In genomic region chr2:175755169-175755568, GRCh38 we compare ENCODE assay signal across 24 cellular contexts.
"Had no signal": no experiment of that assay in that cellular context is flagged by ENCODE, and none has a peak within 500 bp of the region (broad histone marks: within the 10 kb centered on the region; RNA-seq: fewer than 3 reads in every experiment).

No MANE protein-coding gene starts in this region.

- ATAC-seq: activated CD8-positive, alpha-beta memory T cell treated with anti-CD3 and anti-CD28 coated beads, Interleukin-2, amount 10 ng/mL, durations not matched to agents 7 days and 5 days; Panc1 had no signal

- H3K9me3 ChIP-seq: breast epithelium, SJCRH30, SK-N-SH had no signal

- H3K27me3 ChIP-seq: breast epithelium, SJCRH30 had no signal

- H3K27ac ChIP-seq: breast epithelium, KMS-11, RWPE1, SJCRH30 had no signal

- H3K4me3 ChIP-seq: breast epithelium, SJCRH30 had no signal

- H3K4me2 ChIP-seq: KMS-11, SK-N-SH had no signal

- H3K9ac ChIP-seq: KMS-11, SK-N-SH had no signal

- DNase-seq: activated B cell treated with CpG ODN at 0.5 μM for 24 hours; activated CD4-positive, alpha-beta T cell treated with anti-CD3 and anti-CD28 coated beads for 1 hour; activated CD4-positive, alpha-beta T cell treated with anti-CD3 and anti-CD28 coated beads, Interleukin-2, amount 10 ng/mL, durations not matched to agents 24 days and 14 days; activated CD4-positive, alpha-beta T cell treated with anti-CD3 and anti-CD28 coated beads, Interleukin-2, amount 50 U/mL, for 48 hours; activated CD8-positive, alpha-beta memory T cell treated with anti-CD3 and anti-CD28 coated beads, Interleukin-2, amount 10 ng/mL, durations not matched to agents 7 days and 5 days; activated effector memory CD4-positive, alpha-beta T cell treated with Interleukin-2 at 50 U/mL for 16 hours; activated naive CD4-positive, alpha-beta T cell; activated T-cell treated with anti-CD3 and anti-CD28 coated beads, Interleukin-2, amount 50 U/mL, for 24 hours; aorta; caudate nucleus; NCI-H1092; NCI-H1417; NCI-H1930; NCI-H2107; NCI-H446; NCI-H82; Right ventricle myocardium superior; SJCRH30; SK-N-SH; SW 1271 had no signal

- H3K36me3 ChIP-seq: breast epithelium, SJCRH30 had no signal

- H3K4me1 ChIP-seq: breast epithelium, SJCRH30 had no signal
